In genomic region chr12:128077211-128077916, GRCh38 we compare ENCODE assay signal across 22 cellular contexts.
"Had no signal": no experiment of that assay in that cellular context is flagged by ENCODE, and none has a peak within 500 bp of the region (broad histone marks: within the 10 kb centered on the region; RNA-seq: fewer than 3 reads in every experiment).

No MANE protein-coding gene starts in this region.

- H3K9me3 ChIP-seq: SJCRH30, SK-N-SH had no signal

- DNase-seq: activated CD4-positive, alpha-beta T cell treated with anti-CD3 and anti-CD28 coated beads for 4 hours; activated CD8-positive, alpha-beta memory T cell treated with anti-CD3 and anti-CD28 coated beads, Interleukin-2, amount 50 U/mL, for 4 hours; activated CD8-positive, alpha-beta T cell treated with anti-CD3 and anti-CD28 coated beads for 36 hours; activated gamma-delta T cell treated with Interleukin-2 at 50 U/mL for 16 hours; activated naive CD4-positive, alpha-beta T cell treated with anti-CD3 and anti-CD28 coated beads, Interleukin-2, amount 10 ng/mL, durations not matched to agents 7 days and 5 days; activated naive CD8-positive, alpha-beta T cell treated with anti-CD3 and anti-CD28 coated beads for 36 hours; activated T-cell treated with anti-CD3 and anti-CD28 coated beads, Interleukin-2, amount 50 U/mL, for 72 hours; MM.1S; NCI-H1105; NCI-H1436; NCI-H1694 treated with DMSO at 0.1 percent for 48 hours; NCI-H2029 treated with DMSO at 0.1 percent for 48 hours; NCI-H510A treated with DMSO at 0.1 percent for 48 hours; NCI-H69; NK-92 treated with Interleukin-12 subunit alpha and Interleukin-12 subunit beta, amount 100 ng/mL, for 24 hours; OCI-M1; Right ventricle myocardium superior; RPMI8226; SK-N-SH had no signal

- H3K27me3 ChIP-seq: SJCRH30 had no signal

- H3K36me3 ChIP-seq: SJCRH30 had no signal

- ATAC-seq: activated CD4-positive, CD25-positive, alpha-beta regulatory T cell treated with anti-CD3 and anti-CD28 coated beads, Interleukin-2, amount 50 U/mL, for 24 hours; activated CD8-positive, alpha-beta T cell treated with anti-CD3 and anti-CD28 coated beads for 36 hours; activated T-cell treated with anti-CD3 and anti-CD28 coated beads, Interleukin-2, amount 50 U/mL, for 72 hours; Panc1 had no signal

- H3K4me3 ChIP-seq: SJCRH30 had no signal
